ENCODE assay signal across 34 cellular contexts in the genomic region with DNA sequence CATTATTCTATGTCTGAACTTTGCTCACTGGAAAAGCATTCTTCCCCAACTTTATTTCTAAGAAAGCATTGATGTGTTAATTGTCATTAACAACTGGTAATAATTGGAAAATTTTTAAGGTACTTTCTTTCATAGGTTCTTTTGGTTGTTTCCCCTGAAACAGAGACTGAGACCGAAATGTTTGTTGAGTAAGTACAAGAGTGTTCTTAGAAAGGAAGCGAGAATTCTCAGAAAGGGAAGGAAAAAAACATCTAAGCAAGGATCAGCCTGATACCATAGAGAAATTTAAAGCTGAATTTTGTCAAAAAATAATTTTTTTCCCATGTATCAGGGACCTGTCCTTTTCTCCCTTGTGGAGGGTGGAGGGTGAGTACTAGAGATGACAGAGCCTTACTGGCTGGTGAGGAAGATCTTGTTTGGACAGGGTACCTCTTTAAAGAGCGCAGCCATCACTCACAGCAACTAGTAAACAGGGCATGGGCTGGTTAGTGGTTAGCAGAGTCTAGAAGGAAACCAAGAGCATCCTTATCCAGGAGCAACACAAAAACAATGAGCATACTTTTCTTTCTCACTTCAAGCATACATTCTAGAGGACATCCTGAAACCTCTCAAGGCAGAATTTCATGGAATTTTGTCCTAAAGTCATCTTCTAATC.
"Had no signal": no experiment of that assay in that cellular context is flagged by ENCODE, and none has a peak within 500 bp of the region (broad histone marks: within the 10 kb centered on the region; RNA-seq: fewer than 3 reads in every experiment).

No MANE protein-coding gene starts in this region.

- H3K9me3 ChIP-seq: adrenal gland, body of pancreas, breast epithelium, Peyer's patch had no signal

- H3K27me3 Mint-ChIP-seq: activated CD4-positive, alpha-beta memory T cell treated with anti-CD3 and anti-CD28 coated beads, Interleukin-2, amount 10 ng/mL, durations not matched to agents 7 days and 5 days; activated T-cell treated with anti-CD3 and anti-CD28 coated beads, Interleukin-2, amount 50 U/mL, for 24 hours had no signal

- H3K4me3 Mint-ChIP-seq: activated CD4-positive, alpha-beta memory T cell treated with anti-CD3 and anti-CD28 coated beads, Interleukin-2, amount 10 ng/mL, durations not matched to agents 7 days and 5 days; activated naive CD4-positive, alpha-beta T cell treated with anti-CD3 and anti-CD28 coated beads for 36 hours; activated T-cell treated with anti-CD3 and anti-CD28 coated beads, Interleukin-2, amount 50 U/mL, for 24 hours had no signal

- H3K27me3 ChIP-seq: adrenal gland, body of pancreas, breast epithelium, Peyer's patch, SJSA1 had no signal

- H3K4me1 ChIP-seq: adrenal gland, body of pancreas, breast epithelium, Peyer's patch, SJSA1 had no signal

- DNase-seq: activated CD4-positive, alpha-beta memory T cell treated with anti-CD3 and anti-CD28 coated beads, Interleukin-2, amount 10 ng/mL, durations not matched to agents 7 days and 5 days; activated CD4-positive, alpha-beta T cell treated with anti-CD3 and anti-CD28 coated beads for 1 hour; activated CD4-positive, alpha-beta T cell treated with anti-CD3 and anti-CD28 coated beads for 48 hours; activated CD4-positive, CD25-positive, alpha-beta regulatory T cell; activated gamma-delta T cell; activated naive CD4-positive, alpha-beta T cell treated with anti-CD3 and anti-CD28 coated beads for 36 hours; activated T-cell treated with anti-CD3 and anti-CD28 coated beads, Interleukin-2, amount 50 U/mL, for 24 hours; adrenal gland; body of pancreas; NCI-H1105; NCI-H1417 treated with DMSO at 0.1 percent for 48 hours; NCI-H1694; NCI-H1930; NCI-H2081 treated with DMSO at 0.1 percent for 48 hours; NCI-H226; NCI-H446 treated with DMSO at 0.1 percent for 48 hours; NCI-H524; NCI-H69; NCI-H82; PC-3; Peyer's patch; RPMI8226; SHP77 treated with DMSO at 0.1 percent for 48 hours; SW 1271; T-helper 1 cell; T-helper 2 cell; T-helper 9 cell had no signal

- H3K27ac Mint-ChIP-seq: activated CD4-positive, alpha-beta memory T cell treated with anti-CD3 and anti-CD28 coated beads, Interleukin-2, amount 10 ng/mL, durations not matched to agents 7 days and 5 days; activated naive CD4-positive, alpha-beta T cell treated with anti-CD3 and anti-CD28 coated beads for 36 hours; activated naive CD4-positive, alpha-beta T cell treated with anti-CD3 and anti-CD28 coated beads, Interleukin-2, amount 50 U/mL, for 72 hours; activated T-cell treated with anti-CD3 and anti-CD28 coated beads, Interleukin-2, amount 50 U/mL, for 24 hours; activated T-helper 2 cell treated with anti-CD3 and anti-CD28 coated beads, Interferon-gamma antibody, Interleukin-2, Interleukin-4, amounts not matched to agents 10 μg/mL and 5 μg/mL and 100 μg/mL, durations not matched to agents 14 hours and 24 hours and 36 hours had no signal

- H3K4me3 ChIP-seq: adrenal gland, body of pancreas, breast epithelium, K562, Peyer's patch, SJSA1 had no signal

- H3K27ac ChIP-seq: adrenal gland, body of pancreas, breast epithelium, Peyer's patch, SJSA1, VCaP had no signal

- ATAC-seq: activated naive CD4-positive, alpha-beta T cell treated with anti-CD3 and anti-CD28 coated beads, Interleukin-2, amount 50 U/mL, for 72 hours; body of pancreas; K562; PC-3 had no signal

- FAIRE-seq: astrocyte, K562 had no signal

- H3K36me3 ChIP-seq: adrenal gland, breast epithelium, Peyer's patch, SJSA1 had no signal
